ENCODE assay signal across 27 cellular contexts in genomic region chr4:72390409-72390808, GRCh38.
DNase-seq lines count a peak whose midpoint lies in the region; ATAC-seq, FAIRE-seq and TF ChIP-seq lines count a peak whose summit lies in the region.
"Had no signal": no experiment of that assay in that cellular context is flagged by ENCODE, and none has a peak within 500 bp of the region (broad histone marks: within the 10 kb centered on the region; RNA-seq: fewer than 3 reads in every experiment).

No MANE protein-coding gene starts in this region.

- no peak for TF ChIP-seq CTCF in chondrocyte (IDR thresholded peaks at IDR 0.05)

- H3K27me3 Mint-ChIP-seq in chondrocyte (ENCODE audit: low read depth): no peaks in the 10 kb centered on the region
- H3K27me3 Mint-ChIP-seq: activated B cell treated with CpG ODN at 0.5 μM for 24 hours; activated CD8-positive, alpha-beta T cell treated with anti-CD3 and anti-CD28 coated beads for 36 hours had no signal

- H3K27ac Mint-ChIP-seq in chondrocyte (ENCODE audit: unreplicated experiment): peak overlapping the region; percentile 3
- H3K27ac Mint-ChIP-seq: activated B cell treated with CpG ODN at 0.5 μM for 24 hours; activated CD8-positive, alpha-beta T cell treated with anti-CD3 and anti-CD28 coated beads for 36 hours; mesothelial cell of epicardium had no signal

- ATAC-seq in aorta (ENCODE audit: low FRiP score) (peak; percentile 23), HG03196 (IDR thresholded peaks at IDR 0.05; ENCODE audit: unreplicated experiment) (no peak)
- ATAC-seq: activated CD8-positive, alpha-beta T cell treated with anti-CD3 and anti-CD28 coated beads for 36 hours; activated T-cell treated with anti-CD3 and anti-CD28 coated beads, Interleukin-2, amount 50 U/mL, for 4 hours; stimulated activated naive CD8-positive, alpha-beta T cell treated with anti-CD3 and anti-CD28 coated beads, Interleukin-15, Interleukin-2, amounts not matched to agents 100 U/mL and 50 U/mL, for 24 hours had no signal

- peak; percentile 4 for FAIRE-seq in RCC 7860 (lab: Jason Lieb, UNC)

- H3K27ac ChIP-seq in aorta (ENCODE audit: low read depth in 1 of 2, low read length in 2 of 2): no peak overlapping the region
- H3K27ac ChIP-seq: PC-9, SJSA1, skin epidermis had no signal

- H3K9me3 Mint-ChIP-seq in chondrocyte (ENCODE audit: low read depth): no peaks in the 10 kb centered on the region
- H3K9me3 Mint-ChIP-seq: activated B cell treated with CpG ODN at 0.5 μM for 24 hours; activated CD8-positive, alpha-beta T cell treated with anti-CD3 and anti-CD28 coated beads for 36 hours; activated T-cell treated with anti-CD3 and anti-CD28 coated beads, Interleukin-2, amount 50 U/mL, for 4 hours; H9; mesothelial cell of epicardium; nephron had no signal

- H3K4me3 Mint-ChIP-seq in chondrocyte (ENCODE audit: unreplicated experiment): no peak overlapping the region
- H3K4me3 Mint-ChIP-seq: activated B cell treated with CpG ODN at 0.5 μM for 24 hours; activated CD8-positive, alpha-beta T cell treated with anti-CD3 and anti-CD28 coated beads for 36 hours; activated T-cell treated with anti-CD3 and anti-CD28 coated beads, Interleukin-2, amount 50 U/mL, for 4 hours; H9; mesothelial cell of epicardium; nephron had no signal

- no peak for DNase-seq in RCC 7860 (ENCODE audit: low spot score)
- DNase-seq in chondrocyte (ENCODE audit: low spot score): no peak
- DNase-seq in hepatic stellate cell (ENCODE audit: low spot score): peak; percentile 9
- no peak for DNase-seq in aorta
- no peak for DNase-seq in SKM-1 (lab: John Stamatoyannopoulos, UW; ENCODE audit: unreplicated experiment)
- no peak for DNase-seq in NCI-H2107 (lab: John Stamatoyannopoulos, UW)
- DNase-seq: activated B cell treated with CpG ODN at 0.5 μM for 24 hours; activated CD8-positive, alpha-beta T cell treated with anti-CD3 and anti-CD28 coated beads for 36 hours; activated naive CD4-positive, alpha-beta T cell treated with Interleukin-2 at 50 U/mL for 16 hours; activated T-cell treated with anti-CD3 and anti-CD28 coated beads, Interleukin-2, amount 50 U/mL, for 4 hours; AML-193; anterior cingulate cortex; cortex of kidney; DMS53; H9; KG1; NCI-H2029; NCI-H345; NCI-H82; PC-9; stimulated activated naive CD8-positive, alpha-beta T cell treated with anti-CD3 and anti-CD28 coated beads, Interleukin-15, Interleukin-2, amounts not matched to agents 100 U/mL and 50 U/mL, for 24 hours; trophoblast cell had no signal

- peaks cover 28% of the 10 kb centered on the region for H3K4me1 Mint-ChIP-seq in chondrocyte (ENCODE audit: low read depth)
- H3K4me1 Mint-ChIP-seq: activated B cell treated with CpG ODN at 0.5 μM for 24 hours had no signal

- WGBS in aorta, 2 donors: 5 to 12% methylated on average over 1 of the region's 1 CpG

- H3K27me3 ChIP-seq in aorta (ENCODE audit: control insufficient read depth in 1 of 2, insufficient read depth in 2 of 2, low read length in 1 of 2): no peaks in the 10 kb centered on the region
- H3K27me3 ChIP-seq: SJSA1 had no signal

- intact Hi-C loops in aorta (cut with DNase I): no loop called here

- no peak overlapping the region for H3K4me3 ChIP-seq in aorta (ENCODE audit: low read length in 2 of 2)
- H3K4me3 ChIP-seq: PC-9, SJSA1, skin epidermis had no signal

- H3K36me3 ChIP-seq in aorta (ENCODE audit: control insufficient read depth in 1 of 2, insufficient read depth in 2 of 2, low read length in 1 of 2): no peaks in the 10 kb centered on the region
- H3K36me3 ChIP-seq: SJSA1 had no signal

- no peaks in the 10 kb centered on the region for H3K36me3 Mint-ChIP-seq in chondrocyte (ENCODE audit: low read depth)
- H3K36me3 Mint-ChIP-seq: mesothelial cell of epicardium had no signal

- no peaks in the 10 kb centered on the region for H3K9me3 ChIP-seq in aorta (ENCODE audit: control insufficient read depth, low read length)
- H3K9me3 ChIP-seq: SJSA1 had no signal

- peaks cover 0 to 2% of the 10 kb centered on the region in 2 donors for H3K4me1 ChIP-seq in aorta (ENCODE audit: control insufficient read depth in 1 of 2, insufficient read depth in 2 of 2, low read length in 2 of 2)
- H3K4me1 ChIP-seq: SJSA1 had no signal
